ENCODE assay signal across 22 cellular contexts in the genomic region with DNA sequence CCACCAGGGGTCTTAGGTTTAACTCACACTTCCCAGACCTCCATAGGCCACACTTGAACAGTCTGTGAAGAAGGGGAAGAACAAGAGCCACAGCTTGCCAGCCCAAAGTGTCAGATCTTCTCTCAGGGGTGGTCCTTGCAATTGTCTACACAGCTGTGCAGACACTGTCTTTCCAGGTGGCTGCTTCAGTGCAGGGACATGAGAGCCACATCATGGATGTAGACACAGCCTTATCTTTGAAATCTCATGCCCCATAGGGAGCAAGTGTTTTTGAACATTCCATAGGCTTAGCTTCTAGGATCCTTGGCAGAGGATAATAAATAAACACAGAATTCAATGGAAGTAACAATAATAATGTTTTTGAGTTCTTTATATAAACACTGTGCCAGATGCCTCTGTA.
"Had no signal": no experiment of that assay in that cellular context is flagged by ENCODE, and none has a peak within 500 bp of the region (broad histone marks: within the 10 kb centered on the region; RNA-seq: fewer than 3 reads in every experiment).

No MANE protein-coding gene starts in this region.

- H3K27ac Mint-ChIP-seq: activated CD4-positive, alpha-beta T cell treated with anti-CD3 and anti-CD28 coated beads for 36 hours; activated naive CD8-positive, alpha-beta T cell treated with anti-CD3 and anti-CD28 coated beads for 36 hours; naive thymus-derived CD4-positive, alpha-beta T cell; stimulated activated naive CD8-positive, alpha-beta T cell treated with anti-CD3 and anti-CD28 coated beads, Interleukin-15, amount 100 ng/mL, for 72 hours; T-helper 17 cell had no signal

- H3K27ac ChIP-seq: gastrocnemius medialis, left lung, ovary, psoas muscle, skin epidermis, suprapubic skin, transverse colon, WERI-Rb-1 had no signal

- H3K27me3 Mint-ChIP-seq: activated CD4-positive, alpha-beta T cell treated with anti-CD3 and anti-CD28 coated beads for 36 hours; activated naive CD8-positive, alpha-beta T cell treated with anti-CD3 and anti-CD28 coated beads for 36 hours; naive thymus-derived CD4-positive, alpha-beta T cell; stimulated activated naive CD8-positive, alpha-beta T cell treated with anti-CD3 and anti-CD28 coated beads, Interleukin-15, amount 100 ng/mL, for 72 hours; T-helper 17 cell had no signal

- H3K36me3 ChIP-seq: gastrocnemius medialis, left lung, ovary, suprapubic skin, transverse colon, WERI-Rb-1 had no signal

- H3K9me3 ChIP-seq: gastrocnemius medialis, left lung, ovary, psoas muscle, suprapubic skin, transverse colon had no signal

- DNase-seq: activated CD4-positive, alpha-beta T cell treated with anti-CD3 and anti-CD28 coated beads for 36 hours; activated CD4-positive, alpha-beta T cell treated with anti-CD3 and anti-CD28 coated beads, Interleukin-2, amount 50 U/mL, for 48 hours; activated naive CD8-positive, alpha-beta T cell treated with anti-CD3 and anti-CD28 coated beads for 36 hours; activated T-cell treated with anti-CD3 and anti-CD28 coated beads for 4 hours; amygdala; caudate nucleus; erythroblast; gastrocnemius medialis; head of caudate nucleus; left lung; naive thymus-derived CD4-positive, alpha-beta T cell; ovary; psoas muscle; right cardiac atrium; stimulated activated CD4-positive, alpha-beta T cell treated with anti-CD3 and anti-CD28 coated beads, Interleukin-15, amount 100 ng/mL, for 24 hours; stimulated activated CD4-positive, alpha-beta T cell treated with anti-CD3 and anti-CD28 coated beads, Interleukin-2, amount 100 ng/mL, for 48 hours; stimulated activated naive CD8-positive, alpha-beta T cell treated with anti-CD3 and anti-CD28 coated beads, Interleukin-15, amount 100 ng/mL, for 72 hours; T-helper 17 cell; transverse colon; WERI-Rb-1 had no signal

- H3K9me3 Mint-ChIP-seq: activated naive CD8-positive, alpha-beta T cell treated with anti-CD3 and anti-CD28 coated beads for 36 hours; stimulated activated naive CD8-positive, alpha-beta T cell treated with anti-CD3 and anti-CD28 coated beads, Interleukin-15, amount 100 ng/mL, for 72 hours had no signal

- H3K4me3 Mint-ChIP-seq: activated CD4-positive, alpha-beta T cell treated with anti-CD3 and anti-CD28 coated beads for 36 hours; activated naive CD8-positive, alpha-beta T cell treated with anti-CD3 and anti-CD28 coated beads for 36 hours; naive thymus-derived CD4-positive, alpha-beta T cell; stimulated activated naive CD8-positive, alpha-beta T cell treated with anti-CD3 and anti-CD28 coated beads, Interleukin-15, amount 100 ng/mL, for 72 hours; T-helper 17 cell had no signal

- H3K27me3 ChIP-seq: gastrocnemius medialis, left lung, ovary, suprapubic skin, transverse colon had no signal

- H3K4me3 ChIP-seq: gastrocnemius medialis, left lung, ovary, psoas muscle, skin epidermis, suprapubic skin, transverse colon had no signal
